Comparison of ENCODE assay signal across 1 cellular context in the genomic region with DNA sequence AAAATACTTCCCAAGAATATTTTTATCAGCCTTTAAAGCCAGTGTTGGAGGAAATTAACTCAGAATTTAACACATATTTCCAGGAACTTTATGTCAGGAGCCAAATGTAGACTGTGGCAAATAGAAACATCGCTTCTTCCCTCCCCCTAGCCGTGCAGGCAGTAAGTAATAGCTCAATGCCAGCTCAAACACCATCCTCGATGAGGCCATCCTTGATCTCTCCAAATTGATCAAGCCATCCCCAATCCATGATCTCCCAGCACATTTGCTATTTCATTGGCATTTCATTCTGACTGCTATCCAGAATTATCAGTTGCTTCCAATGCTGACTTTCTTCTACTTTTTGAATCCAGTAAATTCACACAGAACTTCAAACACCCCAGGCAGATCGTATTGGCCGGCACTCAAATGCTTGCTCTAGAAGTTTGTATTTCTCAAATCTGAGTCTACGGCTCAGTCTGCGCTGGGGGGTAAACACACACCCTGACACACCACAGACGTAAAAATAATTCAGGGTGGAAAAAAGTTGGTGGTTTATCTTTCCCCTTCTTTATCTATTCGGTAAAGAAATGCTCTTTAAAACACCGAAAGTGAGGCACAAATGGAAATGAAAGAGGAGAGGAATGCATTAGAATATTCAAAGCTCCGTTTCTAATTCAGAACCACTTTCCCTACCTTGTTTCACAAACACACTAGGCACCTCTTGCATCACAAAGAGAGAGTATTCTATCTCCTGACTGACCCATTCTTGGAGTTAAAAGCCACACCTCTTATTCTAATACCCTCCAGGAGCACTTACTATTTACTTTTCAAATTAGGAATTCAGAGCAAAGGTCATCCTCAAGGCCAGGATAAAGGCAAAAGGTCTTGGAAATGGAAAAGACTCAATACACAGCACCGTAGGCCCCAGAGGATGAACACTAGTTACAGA.
TF ChIP-seq lines count a peak whose summit lies in the region.

No MANE protein-coding gene starts in this region.

TF ChIP-seq in WTC11, 78 proteins besides CTCF, POLR2A, EP300 and RAD21 (continued from another document):
- TF ChIP-seq, protein P1, sequence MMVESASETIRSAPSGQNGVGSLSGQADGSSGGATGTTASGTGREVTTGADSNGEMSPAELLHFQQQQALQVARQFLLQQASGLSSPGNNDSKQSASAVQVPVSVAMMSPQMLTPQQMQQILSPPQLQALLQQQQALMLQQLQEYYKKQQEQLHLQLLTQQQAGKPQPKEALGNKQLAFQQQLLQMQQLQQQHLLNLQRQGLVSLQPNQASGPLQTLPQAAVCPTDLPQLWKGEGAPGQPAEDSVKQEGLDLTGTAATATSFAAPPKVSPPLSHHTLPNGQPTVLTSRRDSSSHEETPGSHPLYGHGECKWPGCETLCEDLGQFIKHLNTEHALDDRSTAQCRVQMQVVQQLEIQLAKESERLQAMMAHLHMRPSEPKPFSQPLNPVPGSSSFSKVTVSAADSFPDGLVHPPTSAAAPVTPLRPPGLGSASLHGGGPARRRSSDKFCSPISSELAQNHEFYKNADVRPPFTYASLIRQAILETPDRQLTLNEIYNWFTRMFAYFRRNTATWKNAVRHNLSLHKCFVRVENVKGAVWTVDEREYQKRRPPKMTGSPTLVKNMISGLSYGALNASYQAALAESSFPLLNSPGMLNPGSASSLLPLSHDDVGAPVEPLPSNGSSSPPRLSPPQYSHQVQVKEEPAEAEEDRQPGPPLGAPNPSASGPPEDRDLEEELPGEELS (CRISPR knock-in tag; IDR thresholded peaks at IDR 0.05): peak; percentile 22; the same call in 1 of the 2 replicates
